In the genomic region with DNA sequence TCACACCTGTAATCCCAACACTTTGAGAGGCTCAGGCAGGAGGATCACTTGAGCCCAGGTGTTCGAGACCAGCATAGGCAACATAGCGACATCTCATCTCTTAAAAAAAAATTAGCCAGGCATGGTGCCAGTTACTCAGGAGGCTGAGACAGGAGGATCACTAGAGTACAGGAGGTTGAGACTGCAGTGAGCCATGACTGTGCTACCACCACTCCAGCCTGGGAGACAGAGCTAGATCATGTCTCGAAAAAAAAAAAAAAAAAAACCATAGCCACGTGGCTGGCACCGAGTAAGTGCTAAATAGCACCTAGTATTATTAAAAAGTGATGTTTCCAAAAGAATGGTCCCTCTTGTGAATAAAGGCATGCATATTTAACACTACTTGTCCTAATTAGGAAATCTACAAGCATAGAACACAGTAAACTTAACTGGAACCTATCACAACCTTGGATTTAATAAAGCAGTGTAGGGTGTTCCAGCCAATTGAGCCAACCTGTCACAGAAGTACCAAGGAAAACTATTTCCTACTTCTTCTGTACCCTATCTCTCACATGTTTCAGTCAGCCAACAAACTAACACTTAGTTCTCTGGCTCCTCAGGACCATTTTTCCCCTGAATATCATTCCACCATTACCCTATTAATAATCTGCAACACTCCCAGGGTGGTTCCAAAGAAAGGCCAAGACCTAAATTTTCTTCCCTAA, we compare ENCODE assay signal across 2 cellular contexts.
TF ChIP-seq lines count a peak whose summit lies in the region.

No MANE protein-coding gene starts in this region.

TF ChIP-seq in A549, 52 proteins besides CTCF, POLR2A, EP300 and RAD21:
- TF ChIP-seq HEYL (CRISPR knock-in tag; IDR thresholded peaks at IDR 0.05): no peak
- no peak for TF ChIP-seq BHLHE40 (IDR thresholded peaks at IDR 0.05; ENCODE audit: low read depth, low read length)
- TF ChIP-seq JUNB (IDR thresholded peaks at IDR 0.05): no peak
- TF ChIP-seq PBX3 (IDR thresholded peaks at IDR 0.05): no peak
- TF ChIP-seq ZC3H11A (IDR thresholded peaks at IDR 0.05): no peak
- TF ChIP-seq CBX8 (IDR thresholded peaks at IDR 0.05): no peak
- no peak for TF ChIP-seq E2F6 (IDR thresholded peaks at IDR 0.05; ENCODE audit: borderline replicate concordance, low read depth)
- no peak for TF ChIP-seq POLR2AphosphoS2 (conservative IDR thresholded peaks at IDR 0.05; ENCODE audit: low read length)
- no peak for TF ChIP-seq CEBPB (IDR thresholded peaks at IDR 0.05)
- TF ChIP-seq, protein P1, sequence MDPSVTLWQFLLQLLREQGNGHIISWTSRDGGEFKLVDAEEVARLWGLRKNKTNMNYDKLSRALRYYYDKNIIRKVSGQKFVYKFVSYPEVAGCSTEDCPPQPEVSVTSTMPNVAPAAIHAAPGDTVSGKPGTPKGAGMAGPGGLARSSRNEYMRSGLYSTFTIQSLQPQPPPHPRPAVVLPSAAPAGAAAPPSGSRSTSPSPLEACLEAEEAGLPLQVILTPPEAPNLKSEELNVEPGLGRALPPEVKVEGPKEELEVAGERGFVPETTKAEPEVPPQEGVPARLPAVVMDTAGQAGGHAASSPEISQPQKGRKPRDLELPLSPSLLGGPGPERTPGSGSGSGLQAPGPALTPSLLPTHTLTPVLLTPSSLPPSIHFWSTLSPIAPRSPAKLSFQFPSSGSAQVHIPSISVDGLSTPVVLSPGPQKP (IDR thresholded peaks at IDR 0.05; ENCODE audit: low read depth, low read length): no peak
- no peak for TF ChIP-seq HOXB5 (CRISPR knock-in tag; IDR thresholded peaks at IDR 0.05)
- no peak for TF ChIP-seq RCOR1 (IDR thresholded peaks at IDR 0.05; ENCODE audit: low read depth, low read length)
- TF ChIP-seq RARB (CRISPR knock-in tag; IDR thresholded peaks at IDR 0.05): no peak
TF ChIP-seq in A549: peak in this region for 0.

TF ChIP-seq in GM12878, 131 proteins besides CTCF, POLR2A, EP300 and RAD21:
- TF ChIP-seq EGR1 (IDR thresholded peaks at IDR 0.05; ENCODE audit: borderline replicate concordance in 1 of 2, low read depth in 2 of 2, low read length in 2 of 2) (no peak), NFIC (IDR thresholded peaks at IDR 0.05; ENCODE audit: low read depth, low read length) (no peak), ZNF622 (IDR thresholded peaks at IDR 0.05) (no peak), RUNX3 (IDR thresholded peaks at IDR 0.05; ENCODE audit: low read length) (no peak), NFYA (IDR thresholded peaks at IDR 0.05; ENCODE audit: borderline replicate concordance, low read depth, low read length) (no peak), KDM1A (IDR thresholded peaks at IDR 0.05; ENCODE audit: borderline replicate concordance) (no peak)
